Comparison of ENCODE assay signal across 1 cellular context in genomic region chr14:23071244-23071974, GRCh38.
TF ChIP-seq lines count a peak whose summit lies in the region.

No MANE protein-coding gene starts in this region.

TF ChIP-seq in HepG2, 621 proteins besides CTCF, POLR2A, EP300 and RAD21 (continued from another document and continues in another):
- TF ChIP-seq, protein P1, sequence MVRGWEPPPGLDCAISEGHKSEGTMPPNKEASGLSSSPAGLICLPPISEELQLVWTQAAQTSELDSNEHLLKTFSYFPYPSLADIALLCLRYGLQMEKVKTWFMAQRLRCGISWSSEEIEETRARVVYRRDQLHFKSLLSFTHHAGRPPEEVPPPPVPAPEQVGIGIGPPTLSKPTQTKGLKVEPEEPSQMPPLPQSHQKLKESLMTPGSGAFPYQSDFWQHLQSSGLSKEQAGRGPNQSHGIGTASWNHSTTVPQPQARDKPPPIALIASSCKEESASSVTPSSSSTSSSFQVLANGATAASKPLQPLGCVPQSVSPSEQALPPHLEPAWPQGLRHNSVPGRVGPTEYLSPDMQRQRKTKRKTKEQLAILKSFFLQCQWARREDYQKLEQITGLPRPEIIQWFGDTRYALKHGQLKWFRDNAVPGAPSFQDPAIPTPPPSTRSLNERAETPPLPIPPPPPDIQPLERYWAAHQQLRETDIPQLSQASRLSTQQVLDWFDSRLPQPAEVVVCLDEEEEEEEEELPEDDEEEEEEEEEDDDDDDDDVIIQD (CRISPR knock-in tag; IDR thresholded peaks at IDR 0.05; ENCODE audit: low read depth): peak; percentile 87
- TF ChIP-seq PAX8 (CRISPR knock-in tag; IDR thresholded peaks at IDR 0.05; ENCODE audit: borderline replicate concordance) (no peak), RELA (CRISPR knock-in tag; IDR thresholded peaks at IDR 0.05) (no peak), XBP1 (CRISPR knock-in tag; IDR thresholded peaks at IDR 0.05) (no peak), ATF1 (CRISPR knock-in tag; IDR thresholded peaks at IDR 0.05) (no peak), ZNF235 (CRISPR knock-in tag; IDR thresholded peaks at IDR 0.05; ENCODE audit: borderline replicate concordance) (peak; percentile 93; the same call in 1 of the 2 replicates), HNF4G (IDR thresholded peaks at IDR 0.05; ENCODE audit: borderline replicate concordance, low read depth, low read length) (0 out of 2 replicates have a peak, but pooled peaks have one; percentile 5), HNF4G (CRISPR knock-in tag; IDR thresholded peaks at IDR 0.05; ENCODE audit: borderline replicate concordance, low read depth) (0 out of 2 replicates have a peak, but pooled peaks have one; percentile 58), ATF6 (CRISPR knock-in tag; conservative IDR thresholded peaks at IDR 0.05) (no peak; the same call in 1 of the 2 replicates), U2AF1 (optimal IDR thresholded peaks at IDR 0.05; ENCODE audit: low read depth, low read length) (peak; percentile 38), RORA (CRISPR knock-in tag; IDR thresholded peaks at IDR 0.05) (no peak), ZNF644 (CRISPR knock-in tag; IDR thresholded peaks at IDR 0.05; ENCODE audit: low read depth) (peak; percentile 94), KDM6A (CRISPR knock-in tag; IDR thresholded peaks at IDR 0.05; ENCODE audit: low read depth) (no peak), HES4 (CRISPR knock-in tag; IDR thresholded peaks at IDR 0.05; ENCODE audit: borderline replicate concordance) (peak; percentile 89), DPF2 (CRISPR knock-in tag; IDR thresholded peaks at IDR 0.05; ENCODE audit: borderline replicate concordance, low read depth) (no peak), NFE2L1 (CRISPR knock-in tag; IDR thresholded peaks at IDR 0.05; ENCODE audit: borderline replicate concordance) (no peak), BCL3 (CRISPR knock-in tag; IDR thresholded peaks at IDR 0.05) (no peak), ZNF570 (CRISPR knock-in tag; IDR thresholded peaks at IDR 0.05; ENCODE audit: borderline replicate concordance) (no peak), HHEX (CRISPR knock-in tag; IDR thresholded peaks at IDR 0.05) (no peak), CEBPB (IDR thresholded peaks at IDR 0.05; ENCODE audit: borderline replicate concordance, low read depth, low read length) (no peak), ZNF501 (CRISPR knock-in tag; IDR thresholded peaks at IDR 0.05) (peak; percentile 55), ZKSCAN8 (CRISPR knock-in tag; IDR thresholded peaks at IDR 0.05; ENCODE audit: borderline replicate concordance) (peak; percentile 85; the same call in 1 of the 2 replicates), SNAPC5 (CRISPR knock-in tag; IDR thresholded peaks at IDR 0.05; ENCODE audit: borderline replicate concordance) (0 out of 2 replicates have a peak, but pooled peaks have one; percentile 85), ZNF318 (CRISPR knock-in tag; IDR thresholded peaks at IDR 0.05) (no peak), ZBTB7A (CRISPR knock-in tag; IDR thresholded peaks at IDR 0.05) (peak; percentile 40; the same call in 1 of the 2 replicates), KDM5B (CRISPR knock-in tag; IDR thresholded peaks at IDR 0.05; ENCODE audit: borderline replicate concordance) (peak; percentile 86; the same call in 1 of the 2 replicates), HNRNPK (IDR thresholded peaks at IDR 0.05; ENCODE audit: low read depth, low read length, poor library complexity, severe bottlenecking) (no peak), ZNF263 (CRISPR knock-in tag; IDR thresholded peaks at IDR 0.05) (peak; percentile 99), MXD1 (CRISPR knock-in tag; IDR thresholded peaks at IDR 0.05) (peak; percentile 82; the same call in 1 of the 2 replicates), ETS1 (CRISPR knock-in tag; IDR thresholded peaks at IDR 0.05) (no peak), CSRNP2 (CRISPR knock-in tag; conservative IDR thresholded peaks at IDR 0.05; ENCODE audit: low read depth) (no peak), ZNF33B (CRISPR knock-in tag; IDR thresholded peaks at IDR 0.05) (peak; percentile 75), MAX (IDR thresholded peaks at IDR 0.05) (peak; percentile 84), MIER3 (CRISPR knock-in tag; IDR thresholded peaks at IDR 0.05; ENCODE audit: borderline replicate concordance) (peak; percentile 51; the same call in 1 of the 2 replicates), STAT5B (CRISPR knock-in tag; IDR thresholded peaks at IDR 0.05) (peak; percentile 92), BHLHE40 (IDR thresholded peaks at IDR 0.05; ENCODE audit: low read length) (0 out of 2 replicates have a peak, but pooled peaks have one; percentile 24), MNT (IDR thresholded peaks at IDR 0.05) (no peak)
- TF ChIP-seq, protein P2, sequence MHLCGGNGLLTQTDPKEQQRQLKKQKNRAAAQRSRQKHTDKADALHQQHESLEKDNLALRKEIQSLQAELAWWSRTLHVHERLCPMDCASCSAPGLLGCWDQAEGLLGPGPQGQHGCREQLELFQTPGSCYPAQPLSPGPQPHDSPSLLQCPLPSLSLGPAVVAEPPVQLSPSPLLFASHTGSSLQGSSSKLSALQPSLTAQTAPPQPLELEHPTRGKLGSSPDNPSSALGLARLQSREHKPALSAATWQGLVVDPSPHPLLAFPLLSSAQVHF (CRISPR knock-in tag; IDR thresholded peaks at IDR 0.05): no peak
